Comparison of ENCODE assay signal across 2 cellular contexts in genomic region chr16:53051255-53051654, GRCh38. TPM values are rescaled to one million over a fixed set of nuclear protein-coding genes. Genes with fewer than 3 reads are reported as not detected.
"Had no signal": no experiment of that assay in that cellular context is flagged by ENCODE, and none has a peak within 500 bp of the region (broad histone marks: within the 10 kb centered on the region; RNA-seq: fewer than 3 reads in every experiment).

No MANE protein-coding gene starts in this region.

RNA-seq across cellular contexts. Expression of gene CHD9NB, which starts 1.4 kb away (rescaled TPM):
- total RNA-seq: naive thymus-derived CD8-positive, alpha-beta T cell; smooth muscle cell had no signal
